ENCODE assay signal across 9 cellular contexts in genomic region chr10:69515699-69516547, GRCh38. TPM values are rescaled to one million over a fixed set of nuclear protein-coding genes. Genes with fewer than 3 reads are reported as not detected.
A peak's percentile ranks its signal among the peaks of the same experiment; 100 is the strongest.
DNase-seq lines count a peak whose midpoint lies in the region; ATAC-seq and TF ChIP-seq lines count a peak whose summit lies in the region.
"Had no signal": no experiment of that assay in that cellular context is flagged by ENCODE, and none has a peak within 500 bp of the region (broad histone marks: within the 10 kb centered on the region; RNA-seq: fewer than 3 reads in every experiment).

No MANE protein-coding gene starts in this region.

- peak; percentile 83 to 95 (median 94) for ATAC-seq in T-cell (replicated peaks in 1 of 4)
- peak; percentile 93 for ATAC-seq in activated naive CD8-positive, alpha-beta T cell treated with anti-CD3 and anti-CD28 coated beads, Interleukin-2, amount 10 ng/mL, durations not matched to agents 7 days and 5 days (ENCODE audit: low read depth)
- ATAC-seq in HG02970 (IDR thresholded peaks at IDR 0.05; ENCODE audit: low FRiP score, unreplicated experiment) = no peak

- H3K4me1 ChIP-seq in left ventricle myocardium inferior = no peaks in the 10 kb centered on the region

- POLR2A ChIA-PET in T-cell (lab: Charles Lee) = no interaction called here
- POLR2A ChIA-PET in activated naive CD8-positive, alpha-beta T cell treated with anti-CD3 and anti-CD28 coated beads, Interleukin-2, amount 10 ng/mL, durations not matched to agents 7 days and 5 days (lab: Charles Lee) = interaction anchor here (0.9 to 1.1 kb wide), 3 partner anchors 119 to 124 kb away, joined by 4 read pairs; no protein-coding TSS in a partner anchor

- H3K36me3 ChIP-seq in left ventricle myocardium inferior = peaks cover 6% of the 10 kb centered on the region

- H3K4me1 Mint-ChIP-seq in T-cell = peaks cover 0 to 6% (median 0%) of the 10 kb centered on the region in 3 donors
- no peaks in the 10 kb centered on the region for H3K4me1 Mint-ChIP-seq in activated naive CD8-positive, alpha-beta T cell treated with anti-CD3 and anti-CD28 coated beads, Interleukin-2, amount 10 ng/mL, durations not matched to agents 7 days and 5 days

- intact Hi-C loops in left ventricle myocardium inferior (cut with micrococcal nuclease) = loop anchor here (5.0 kb wide), 1 partner anchor 121 kb away; no protein-coding TSS in a partner anchor

- peaks cover 14 to 19% of the 10 kb centered on the region in 2 donors for H3K27me3 Mint-ChIP-seq in T-cell
- peaks cover 35% of the 10 kb centered on the region for H3K27me3 Mint-ChIP-seq in activated naive CD8-positive, alpha-beta T cell treated with anti-CD3 and anti-CD28 coated beads, Interleukin-2, amount 10 ng/mL, durations not matched to agents 7 days and 5 days

- H3K27ac ChIP-seq in left ventricle myocardium inferior (replicated peaks) = no peak overlapping the region

- H3K36me3 Mint-ChIP-seq in T-cell = no peaks in the 10 kb centered on the region
- H3K36me3 Mint-ChIP-seq in activated naive CD8-positive, alpha-beta T cell treated with anti-CD3 and anti-CD28 coated beads, Interleukin-2, amount 10 ng/mL, durations not matched to agents 7 days and 5 days = no peaks in the 10 kb centered on the region

- H3K4me3 ChIP-seq in left ventricle myocardium inferior = no peak overlapping the region
- H3K4me3 ChIP-seq in skeletal muscle cell (ENCODE audit: low read depth, low read length) = no peak overlapping the region

- no peaks in the 10 kb centered on the region for H3K27me3 ChIP-seq in left ventricle myocardium inferior (ENCODE audit: low read depth)

- H3K4me3 Mint-ChIP-seq in T-cell = no peak overlapping the region
- no peak overlapping the region for H3K4me3 Mint-ChIP-seq in activated naive CD8-positive, alpha-beta T cell treated with anti-CD3 and anti-CD28 coated beads, Interleukin-2, amount 10 ng/mL, durations not matched to agents 7 days and 5 days

- H3K9me3 Mint-ChIP-seq in T-cell = no peaks in the 10 kb centered on the region
- no peaks in the 10 kb centered on the region for H3K9me3 Mint-ChIP-seq in activated naive CD8-positive, alpha-beta T cell treated with anti-CD3 and anti-CD28 coated beads, Interleukin-2, amount 10 ng/mL, durations not matched to agents 7 days and 5 days

- peak; percentile 85 for TF ChIP-seq CTCF in GM20000 (IDR thresholded peaks at IDR 0.05; ENCODE audit: extremely low read depth, missing control alignments)
- peak; percentile 78 for TF ChIP-seq CTCF in left ventricle myocardium inferior (IDR thresholded peaks at IDR 0.05; ENCODE audit: borderline replicate concordance)

- H3K27ac Mint-ChIP-seq in T-cell = no peak overlapping the region
- no peak overlapping the region for H3K27ac Mint-ChIP-seq in activated naive CD8-positive, alpha-beta T cell treated with anti-CD3 and anti-CD28 coated beads, Interleukin-2, amount 10 ng/mL, durations not matched to agents 7 days and 5 days

- DNase-seq in AG20443 (ENCODE audit: low spot score) (peak; percentile 93), GM20000 (ENCODE audit: low spot score) (peak; percentile 84), NAMALWA (ENCODE audit: low spot score) (peak; percentile 76), T-cell (peak; percentile 52 to 82 (median 74)), left ventricle myocardium inferior (peak; percentile 63), skeletal muscle cell (ENCODE audit: low read depth) (peak; percentile 9)
- DNase-seq in activated naive CD8-positive, alpha-beta T cell treated with anti-CD3 and anti-CD28 coated beads, Interleukin-2, amount 10 ng/mL, durations not matched to agents 7 days and 5 days = peak; percentile 84

- no peaks in the 10 kb centered on the region for H3K9me3 ChIP-seq in left ventricle myocardium inferior (replicated peaks)

- CTCF ChIA-PET in T-cell (lab: Charles Lee) = interaction anchor here (0.6 to 3.7 kb wide), 11 partner anchors 25 to 232 kb away, joined by 3 to 55 read pairs (median 4); no protein-coding TSS in a partner anchor

RNA-seq across cellular contexts. Expression of gene NEUROG3, which starts 57.3 kb away (rescaled TPM):
- total RNA-seq in T-cell (not detected), left ventricle myocardium inferior (not detected)
- under 1 TPM in 1 of 2 experiments, not detected in 1; 0.22 TPM for total RNA-seq in activated naive CD8-positive, alpha-beta T cell treated with anti-CD3 and anti-CD28 coated beads, Interleukin-2, amount 10 ng/mL, durations not matched to agents 7 days and 5 days
- total RNA-seq: urinary bladder had no signal

Comparison
In these comparisons a context has a peak if more than half of its experiments do, and no peak if none do; other contexts are left out.
1. DNase-seq: peak in every context shown above with its lines; median percentile 93 in AG20443; 84 in GM20000; 84 in activated naive CD8-positive, alpha-beta T cell treated with anti-CD3 and anti-CD28 coated beads, Interleukin-2, amount 10 ng/mL, durations not matched to agents 7 days and 5 days; 76 in NAMALWA; 74 in T-cell; 63 in left ventricle myocardium inferior; 9 in skeletal muscle cell.